In the genomic region with DNA sequence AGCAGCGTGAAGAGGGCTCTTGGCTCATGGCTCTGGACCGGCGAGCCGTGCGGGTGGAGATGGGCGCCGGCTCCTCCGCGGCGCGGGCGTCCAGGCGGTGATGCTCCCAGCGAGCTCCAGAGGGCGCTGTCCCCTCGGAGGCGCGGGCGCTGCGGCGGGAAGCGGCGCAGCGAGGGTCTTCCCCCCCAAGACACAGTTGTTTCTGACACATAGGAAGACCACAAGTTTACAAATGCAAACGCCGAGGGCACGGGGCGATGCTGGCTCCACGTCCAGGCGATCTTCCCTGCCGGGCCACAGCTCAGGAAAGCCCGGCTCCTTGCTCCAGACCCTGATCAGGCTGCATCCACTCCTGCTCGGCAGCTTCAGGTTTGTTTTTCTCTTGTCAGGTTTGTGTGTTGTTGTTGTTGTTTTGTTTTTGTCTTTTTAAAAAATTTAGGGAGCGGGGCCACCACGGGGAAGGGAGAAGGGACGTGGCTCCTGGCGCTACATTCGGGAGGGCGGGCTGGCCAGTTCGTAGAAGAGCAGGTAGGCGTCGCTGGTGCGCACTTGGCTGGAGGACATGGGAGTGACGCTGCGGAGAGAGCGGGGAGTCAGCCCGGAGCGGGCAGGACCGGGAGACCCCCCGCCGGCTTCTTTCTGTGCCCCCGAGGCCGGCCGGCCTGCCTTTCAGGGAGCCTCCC, we compare ENCODE assay signal across 1 cellular context.
A peak's percentile ranks its signal among the peaks of the same experiment; 100 is the strongest.
TF ChIP-seq lines count a peak whose summit lies in the region.

No MANE protein-coding gene starts in this region.

TF ChIP-seq in WTC11, 78 proteins besides CTCF, POLR2A, EP300 and RAD21 (continued from another document):
- peak; percentile 18; the same call in 1 of the 2 replicates for TF ChIP-seq ARID4B (CRISPR knock-in tag; IDR thresholded peaks at IDR 0.05; ENCODE audit: borderline replicate concordance)
